9 cellular contexts compared by ENCODE assay signal in genomic region chr6:11711644-11711993, GRCh38.
DNase-seq lines count a peak whose midpoint lies in the region; ATAC-seq and TF ChIP-seq lines count a peak whose summit lies in the region.
"Had no signal": no experiment of that assay in that cellular context is flagged by ENCODE, and none has a peak within 500 bp of the region (broad histone marks: within the 10 kb centered on the region; RNA-seq: fewer than 3 reads in every experiment).

No MANE protein-coding gene starts in this region.

- H3K36me3 ChIP-seq in adipocyte (ENCODE audit: control insufficient read depth, insufficient read depth, low read length, severe bottlenecking), result no peaks in the 10 kb centered on the region
- H3K36me3 ChIP-seq: gastroesophageal sphincter had no signal

- H3K4me1 ChIP-seq in adipocyte (ENCODE audit: control insufficient read depth, insufficient read depth, low read length), result peaks cover 22% of the 10 kb centered on the region

- H3K9ac ChIP-seq in adipocyte (ENCODE audit: low read length), result no peak overlapping the region

- H3K27me3 ChIP-seq in adipocyte (replicated peaks; ENCODE audit: control insufficient read depth, insufficient read depth, low read length), result no peaks in the 10 kb centered on the region
- H3K27me3 ChIP-seq: gastroesophageal sphincter had no signal

- POLR2A ChIA-PET in HEK293T (lab: Yijun Ruan, JAX), result no interaction called here

- H3K9me3 ChIP-seq in adipocyte (ENCODE audit: control insufficient read depth, low read length), result no peaks in the 10 kb centered on the region
- H3K9me3 ChIP-seq: gastroesophageal sphincter had no signal

- DNase-seq in MV-4-11 (lab: John Stamatoyannopoulos, UW) (peak; percentile 38), adipocyte (ENCODE audit: low read depth) (peak; percentile 12), NCI-H2107 (lab: John Stamatoyannopoulos, UW) (no peak), midbrain (lab: John Stamatoyannopoulos, UW) (no peak), HEK293T (ENCODE audit: extremely low spot score) (no peak)
- DNase-seq in stimulated activated CD4-positive, alpha-beta T cell treated with anti-CD3 and anti-CD28 coated beads, TNF-alpha, amount 100 ng/mL, for 24 hours (ENCODE audit: low read depth in 3 of 3), result peak in 2 of 3 experiments; percentile 73 to 82

- H3K4me3 ChIP-seq in adipocyte (ENCODE audit: low read length), result no peak overlapping the region
- H3K4me3 ChIP-seq: gastroesophageal sphincter had no signal

- ATAC-seq in GM18873 (IDR thresholded peaks at IDR 0.05; ENCODE audit: low FRiP score, unreplicated experiment) (peak; percentile 46), GM21515 (IDR thresholded peaks at IDR 0.05; ENCODE audit: unreplicated experiment) (no peak)

- CTCF ChIA-PET in HEK293T (lab: Yijun Ruan, JAX), result no interaction called here

TF ChIP-seq in HEK293T, 16 proteins besides CTCF, POLR2A, EP300 and RAD21:
- TF ChIP-seq SP1 (IDR thresholded peaks at IDR 0.05), result no peak
- no peak for TF ChIP-seq FOXK2 (IDR thresholded peaks at IDR 0.05)
- TF ChIP-seq BHLHE40 (IDR thresholded peaks at IDR 0.05; ENCODE audit: borderline replicate concordance), result no peak
- no peak for TF ChIP-seq L3MBTL2 (conservative IDR thresholded peaks at IDR 0.05)
- no peak for TF ChIP-seq HDGF (IDR thresholded peaks at IDR 0.05; ENCODE audit: borderline replicate concordance)
- no peak for TF ChIP-seq ELF4 (IDR thresholded peaks at IDR 0.05)
- TF ChIP-seq TARDBP (IDR thresholded peaks at IDR 0.05), result no peak
- no peak for TF ChIP-seq FOXA1 (IDR thresholded peaks at IDR 0.05)
- no peak for TF ChIP-seq ZNF384 (IDR thresholded peaks at IDR 0.05)
- no peak for TF ChIP-seq LEF1 (IDR thresholded peaks at IDR 0.05; ENCODE audit: borderline replicate concordance)
- no peak for TF ChIP-seq CTBP1 (IDR thresholded peaks at IDR 0.05; ENCODE audit: borderline replicate concordance)
- TF ChIP-seq SUZ12 (IDR thresholded peaks at IDR 0.05), result no peak
- TF ChIP-seq NFRKB (IDR thresholded peaks at IDR 0.05), result no peak
- TF ChIP-seq FOXM1 (IDR thresholded peaks at IDR 0.05; ENCODE audit: borderline replicate concordance), result no peak
- no peak for TF ChIP-seq ARNT (IDR thresholded peaks at IDR 0.05)
- no peak for TF ChIP-seq PKNOX1 (IDR thresholded peaks at IDR 0.05)

Comparison
In these comparisons a context has a peak if more than half of its experiments do, and no peak if none do; other contexts are left out.
1. DNase-seq: peak in MV-4-11 (single experiment), adipocyte (single experiment) and stimulated activated CD4-positive, alpha-beta T cell treated with anti-CD3 and anti-CD28 coated beads, TNF-alpha, amount 100 ng/mL, for 24 hours (2 of 3); none in NCI-H2107 (single experiment), midbrain (single experiment) and HEK293T (single experiment).